Comparison of ENCODE assay signal across 8 cellular contexts in genomic region chr3:28241221-28242160, GRCh38. TPM values are rescaled to one million over a fixed set of nuclear protein-coding genes. Genes with fewer than 3 reads are reported as not detected.
A peak's percentile ranks its signal among the peaks of the same experiment; 100 is the strongest.
DNase-seq lines count a peak whose midpoint lies in the region; ATAC-seq and TF ChIP-seq lines count a peak whose summit lies in the region.

TSS of gene CMC1 (plus strand) at chr3:28241619. CDS start at chr3:28241794, 175 bp downstream.

- H3K27ac ChIP-seq in ACC112 (ENCODE audit: low read depth, low read length) (peak within 1 kb of the TSS; percentile 29), VCaP (peak within 1 kb of the TSS; percentile 83), breast epithelium (peak within 1 kb of the TSS; percentile 85), skin epidermis (peak within 1 kb of the TSS in 20 of 21 experiments; percentile 79 to 94 (median 89))

- no peaks in the 10 kb centered on the region for H3K27me3 ChIP-seq in ACC112 (ENCODE audit: insufficient read depth, low read length)
- H3K27me3 ChIP-seq in breast epithelium: no peaks in the 10 kb centered on the region

- H3K79me2 ChIP-seq in ACC112 (ENCODE audit: control insufficient read depth, insufficient read depth, low read length, unreplicated experiment): peaks cover 42% of the 10 kb centered on the region

- DNase-seq in NCI-H2196 treated with DMSO at 0.1 percent for 48 hours (lab: John Stamatoyannopoulos, UW; ENCODE audit: unreplicated experiment) (peak; percentile 62), breast epithelium (ENCODE audit: low spot score in 2 of 2) (peak; percentile 95 to 97)

- intact Hi-C loops in breast epithelium (cut with DNase I; ENCODE audit: low total_unique reads): no loop called here

- H3K36me3 ChIP-seq in ACC112 (ENCODE audit: insufficient read depth, low read length) (no peaks in the 10 kb centered on the region), breast epithelium (no peaks in the 10 kb centered on the region)

- H3K4me3 ChIP-seq in ACC112 (ENCODE audit: low read depth, low read length) (peak within 1 kb of the TSS; percentile 86), breast epithelium (peak within 1 kb of the TSS; percentile 89 to 100 (median 90)), iPS-18c (ENCODE audit: insufficient read depth, low read depth, low read length) (peak within 1 kb of the TSS; percentile 83), skin epidermis (peak within 1 kb of the TSS; percentile 85 to 100 (median 92))

- H3K9me3 ChIP-seq in breast epithelium (no peaks in the 10 kb centered on the region), iPS-18c (ENCODE audit: control insufficient read depth, insufficient read depth, low read length) (no peaks in the 10 kb centered on the region)

- peak; percentile 94 for ATAC-seq in GM18870 (IDR thresholded peaks at IDR 0.05; ENCODE audit: unreplicated experiment)
- ATAC-seq in HG03135 (IDR thresholded peaks at IDR 0.05; ENCODE audit: unreplicated experiment): peak; percentile 98

- peak within 1 kb of the TSS; percentile 98 for H2AFZ ChIP-seq in ACC112 (ENCODE audit: low read length, unreplicated experiment)

- no peak for TF ChIP-seq CTCF in VCaP (conservative IDR thresholded peaks at IDR 0.05)
- TF ChIP-seq CTCF in breast epithelium (IDR thresholded peaks at IDR 0.05): no peak

- peak; percentile 61 for TF ChIP-seq POLR2A in breast epithelium (IDR thresholded peaks at IDR 0.05)

- H3K4me1 ChIP-seq in ACC112 (ENCODE audit: control insufficient read depth, insufficient read depth, low read length, unreplicated experiment): peaks cover 13% of the 10 kb centered on the region
- H3K4me1 ChIP-seq in breast epithelium: peaks cover 0 to 7% of the 10 kb centered on the region in 2 donors

RNA-seq across cellular contexts. Expression of gene CMC1, which starts in this region (rescaled TPM):
- 10 to 100 TPM in 1 of 3 donors, 1 to 10 TPM in 2; 5.3 to 12.7 (median 7.9) TPM for total RNA-seq in breast epithelium

Comparison
In these comparisons a context has a peak if more than half of its experiments do, and no peak if none do; other contexts are left out.
1. Peak in every context shown above with its lines: DNase-seq, ATAC-seq, H3K4me3 ChIP-seq and H3K27ac ChIP-seq.
2. H3K27ac ChIP-seq: peak in every context shown above with its lines; median percentile 89 in skin epidermis; 85 in breast epithelium; 83 in VCaP; 29 in ACC112.